In genomic region chr5:160240350-160240749, GRCh38 we compare ENCODE assay signal across 20 cellular contexts. TPM values are rescaled to one million over a fixed set of nuclear protein-coding genes. Genes with fewer than 3 reads are reported as not detected.
"Had no signal": no experiment of that assay in that cellular context is flagged by ENCODE, and none has a peak within 500 bp of the region (broad histone marks: within the 10 kb centered on the region; RNA-seq: fewer than 3 reads in every experiment).

No MANE protein-coding gene starts in this region.

- DNase-seq: activated B cell treated with CpG ODN at 0.5 μM for 24 hours; activated CD4-positive, alpha-beta T cell treated with anti-CD3 and anti-CD28 coated beads, Interleukin-2, amount 10 ng/mL, durations not matched to agents 24 days and 14 days; activated gamma-delta T cell treated with Interleukin-2 at 50 U/mL for 16 hours; activated naive CD8-positive, alpha-beta T cell treated with anti-CD3 and anti-CD28 coated beads for 36 hours; amygdala; central memory CD4-positive, alpha-beta T cell; esophagus squamous epithelium; hypothalamus; mesendoderm; natural killer cell; occipital lobe; sigmoid colon; stimulated activated CD4-positive, alpha-beta T cell treated with anti-CD3 and anti-CD28 coated beads, Interleukin-1b, Interleukin-23, amount 100 ng/mL, for 48 hours; stimulated activated naive CD8-positive, alpha-beta T cell treated with anti-CD3 and anti-CD28 coated beads, Interleukin-15, amount 100 ng/mL, for 72 hours had no signal

- H3K27me3 Mint-ChIP-seq: activated CD4-positive, alpha-beta T cell treated with anti-CD3 and anti-CD28 coated beads, Interleukin-2, amount 10 ng/mL, durations not matched to agents 24 days and 14 days; activated naive CD8-positive, alpha-beta T cell treated with anti-CD3 and anti-CD28 coated beads for 36 hours; brain; stimulated activated naive CD8-positive, alpha-beta T cell treated with anti-CD3 and anti-CD28 coated beads, Interleukin-15, amount 100 ng/mL, for 72 hours had no signal

- H3K9me3 ChIP-seq: esophagus squamous epithelium, sigmoid colon had no signal

- ATAC-seq: natural killer cell; stimulated activated naive CD8-positive, alpha-beta T cell treated with anti-CD3 and anti-CD28 coated beads, Interleukin-15, amount 100 ng/mL, for 72 hours had no signal

- H3K9me3 Mint-ChIP-seq: activated B cell treated with CpG ODN at 0.5 μM for 24 hours; activated CD4-positive, alpha-beta T cell treated with anti-CD3 and anti-CD28 coated beads, Interleukin-2, amount 10 ng/mL, durations not matched to agents 24 days and 14 days; activated naive CD8-positive, alpha-beta T cell treated with anti-CD3 and anti-CD28 coated beads for 36 hours; natural killer cell; stimulated activated naive CD8-positive, alpha-beta T cell treated with anti-CD3 and anti-CD28 coated beads, Interleukin-15, amount 100 ng/mL, for 72 hours had no signal

- H3K4me3 Mint-ChIP-seq: activated B cell treated with CpG ODN at 0.5 μM for 24 hours; activated CD4-positive, alpha-beta T cell treated with anti-CD3 and anti-CD28 coated beads, Interleukin-2, amount 10 ng/mL, durations not matched to agents 24 days and 14 days; activated naive CD8-positive, alpha-beta T cell treated with anti-CD3 and anti-CD28 coated beads for 36 hours; brain; natural killer cell; stimulated activated naive CD8-positive, alpha-beta T cell treated with anti-CD3 and anti-CD28 coated beads, Interleukin-15, amount 100 ng/mL, for 72 hours had no signal

- H3K27me3 ChIP-seq: esophagus squamous epithelium, sigmoid colon had no signal

- H3K27ac ChIP-seq: coronary artery, esophagus squamous epithelium, sigmoid colon had no signal

- H3K4me3 ChIP-seq: coronary artery, esophagus squamous epithelium, sigmoid colon had no signal

- H3K36me3 Mint-ChIP-seq: activated naive CD8-positive, alpha-beta T cell treated with anti-CD3 and anti-CD28 coated beads for 36 hours; brain; natural killer cell had no signal

- H3K27ac Mint-ChIP-seq: activated B cell treated with CpG ODN at 0.5 μM for 24 hours; activated CD4-positive, alpha-beta T cell treated with anti-CD3 and anti-CD28 coated beads, Interleukin-2, amount 10 ng/mL, durations not matched to agents 24 days and 14 days; activated naive CD8-positive, alpha-beta T cell treated with anti-CD3 and anti-CD28 coated beads for 36 hours; brain; natural killer cell; stimulated activated naive CD8-positive, alpha-beta T cell treated with anti-CD3 and anti-CD28 coated beads, Interleukin-15, amount 100 ng/mL, for 72 hours had no signal

- H3K4me1 Mint-ChIP-seq: activated B cell treated with CpG ODN at 0.5 μM for 24 hours; activated CD4-positive, alpha-beta T cell treated with anti-CD3 and anti-CD28 coated beads, Interleukin-2, amount 10 ng/mL, durations not matched to agents 24 days and 14 days; activated naive CD8-positive, alpha-beta T cell treated with anti-CD3 and anti-CD28 coated beads for 36 hours; natural killer cell; stimulated activated naive CD8-positive, alpha-beta T cell treated with anti-CD3 and anti-CD28 coated beads, Interleukin-15, amount 100 ng/mL, for 72 hours had no signal

- H3K36me3 ChIP-seq: esophagus squamous epithelium, sigmoid colon had no signal

- H3K4me1 ChIP-seq: esophagus squamous epithelium, sigmoid colon had no signal

RNA-seq across cellular contexts. Expression of gene FABP6, which starts 11.0 kb away (rescaled TPM):
- total RNA-seq: activated B cell treated with CpG ODN at 0.5 μM for 24 hours; activated CD4-positive, alpha-beta T cell treated with anti-CD3 and anti-CD28 coated beads, Interleukin-2, amount 10 ng/mL, durations not matched to agents 24 days and 14 days; activated naive CD8-positive, alpha-beta T cell treated with anti-CD3 and anti-CD28 coated beads for 36 hours; fibroblast of villous mesenchyme; kidney epithelial cell; natural killer cell; pulmonary artery endothelial cell; T-helper 2 cell treated with Interferon-gamma antibody and Interleukin-4, amounts not matched to agents 100 ng/mL and 5 ng/mL, for 36 hours had no signal
